Comparison of ENCODE assay signal across 2 cellular contexts in genomic region chr16:85191341-85191965, GRCh38.
TF ChIP-seq lines count a peak whose summit lies in the region.

No MANE protein-coding gene starts in this region.

TF ChIP-seq in IMR-90, 13 proteins besides CTCF, POLR2A, EP300 and RAD21:
- no peak for TF ChIP-seq SMC3 (IDR thresholded peaks at IDR 0.05; ENCODE audit: low read depth, low read length)
- TF ChIP-seq MXI1 (IDR thresholded peaks at IDR 0.05; ENCODE audit: borderline replicate concordance, low read depth, low read length), result no peak
- TF ChIP-seq BHLHE40 (IDR thresholded peaks at IDR 0.05; ENCODE audit: low read depth, low read length), result no peak
- no peak for TF ChIP-seq CEBPB (IDR thresholded peaks at IDR 0.05; ENCODE audit: low read depth, low read length)
- no peak for TF ChIP-seq FOS (IDR thresholded peaks at IDR 0.05; ENCODE audit: low read depth, low read length)
- no peak for TF ChIP-seq MAFK (IDR thresholded peaks at IDR 0.05; ENCODE audit: low read depth, low read length)
- TF ChIP-seq USF2 (IDR thresholded peaks at IDR 0.05; ENCODE audit: low read depth, low read length), result no peak
- TF ChIP-seq CHD1 (IDR thresholded peaks at IDR 0.05; ENCODE audit: low read depth, low read length), result no peak
- no peak for TF ChIP-seq MAZ (IDR thresholded peaks at IDR 0.05; ENCODE audit: borderline replicate concordance, low read depth, low read length)
- no peak for TF ChIP-seq NFE2L2 (IDR thresholded peaks at IDR 0.05; ENCODE audit: low read depth, low read length)
- TF ChIP-seq RFX5 (IDR thresholded peaks at IDR 0.05; ENCODE audit: low read depth, low read length), result no peak
- TF ChIP-seq RCOR1 (IDR thresholded peaks at IDR 0.05; ENCODE audit: insufficient replicate concordance, low read length), result no peak
- no peak for TF ChIP-seq ELK1 (IDR thresholded peaks at IDR 0.05; ENCODE audit: borderline replicate concordance, low read depth, low read length)

TF ChIP-seq in H1, 55 proteins besides CTCF, POLR2A, EP300 and RAD21:
- TF ChIP-seq SP1 (IDR thresholded peaks at IDR 0.05; ENCODE audit: low read depth, low read length) (no peak), BRCA1 (IDR thresholded peaks at IDR 0.05; ENCODE audit: low read depth, low read length) (no peak), NANOG (IDR thresholded peaks at IDR 0.05; ENCODE audit: insufficient read depth, low read depth, low read length, poor library complexity, severe bottlenecking) (no peak), CREB1 (IDR thresholded peaks at IDR 0.05) (no peak), NRF1 (IDR thresholded peaks at IDR 0.05; ENCODE audit: low read depth, low read length) (no peak)
